ENCODE assay signal across 1 cellular context in genomic region chr11:34570584-34570983, GRCh38.
TF ChIP-seq lines count a peak whose summit lies in the region.

No MANE protein-coding gene starts in this region.

TF ChIP-seq in IMR-90, 13 proteins besides CTCF, POLR2A, EP300 and RAD21 (continued from another document):
- TF ChIP-seq MAZ (IDR thresholded peaks at IDR 0.05; ENCODE audit: borderline replicate concordance, low read depth, low read length), result no peak
- TF ChIP-seq FOS (IDR thresholded peaks at IDR 0.05; ENCODE audit: low read depth, low read length), result no peak
- TF ChIP-seq NFE2L2 (IDR thresholded peaks at IDR 0.05; ENCODE audit: low read depth, low read length), result no peak
- TF ChIP-seq SMC3 (IDR thresholded peaks at IDR 0.05; ENCODE audit: low read depth, low read length), result no peak
- TF ChIP-seq CHD1 (IDR thresholded peaks at IDR 0.05; ENCODE audit: low read depth, low read length), result no peak
- no peak for TF ChIP-seq RFX5 (IDR thresholded peaks at IDR 0.05; ENCODE audit: low read depth, low read length)
- TF ChIP-seq BHLHE40 (IDR thresholded peaks at IDR 0.05; ENCODE audit: low read depth, low read length), result no peak
- no peak for TF ChIP-seq MXI1 (IDR thresholded peaks at IDR 0.05; ENCODE audit: borderline replicate concordance, low read depth, low read length)
- no peak for TF ChIP-seq RCOR1 (IDR thresholded peaks at IDR 0.05; ENCODE audit: insufficient replicate concordance, low read length)
TF ChIP-seq in IMR-90: peak in this region for 0.
